In the genomic region with DNA sequence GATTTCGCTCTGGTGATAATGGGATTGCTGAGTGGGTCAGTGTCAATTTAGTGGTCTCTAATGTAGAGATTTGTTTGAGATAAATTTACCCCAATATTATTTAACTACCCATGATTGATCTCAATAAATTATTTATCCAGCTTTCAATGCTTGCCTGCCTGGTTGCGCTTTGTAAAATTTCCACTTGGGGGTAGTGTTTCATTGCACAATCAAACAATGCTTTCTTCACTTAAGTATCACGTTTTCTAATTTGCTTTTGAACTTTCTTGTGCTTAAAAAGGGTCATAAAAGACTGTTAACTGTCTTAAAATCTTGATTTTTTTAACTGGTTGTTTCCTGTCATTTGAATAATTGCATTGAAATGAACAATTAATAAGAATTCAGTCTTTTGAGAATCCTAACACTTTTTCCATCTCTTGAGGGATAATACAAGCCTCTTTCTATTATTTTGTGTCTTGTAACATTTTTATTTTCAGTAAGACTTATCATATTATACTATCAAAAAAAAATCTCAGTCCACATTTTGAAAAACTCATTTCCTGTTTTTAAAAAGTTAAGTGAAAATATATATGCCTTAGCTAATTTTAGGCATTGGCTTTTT, we compare ENCODE assay signal across 8 cellular contexts. TPM values are rescaled to one million over a fixed set of nuclear protein-coding genes. Genes with fewer than 3 reads are reported as not detected.
A peak's percentile ranks its signal among the peaks of the same experiment; 100 is the strongest.
DNase-seq lines count a peak whose midpoint lies in the region; ATAC-seq and TF ChIP-seq lines count a peak whose summit lies in the region.

No MANE protein-coding gene starts in this region.

- peaks cover 26% of the 10 kb centered on the region for H3K36me3 Mint-ChIP-seq in Calu3 (ENCODE audit: insufficient read depth, unreplicated experiment)
- H3K36me3 Mint-ChIP-seq in natural killer cell treated with Interleukin-12 subunit alpha and Interleukin-12 subunit beta and Interleukin-15 and Interleukin-18, amount 100 ng/mL, for 72 hours = peaks cover 44% of the 10 kb centered on the region

- H3K4me1 ChIP-seq in tibial nerve = no peaks in the 10 kb centered on the region

- no peak for TF ChIP-seq EP300 in tibial nerve (IDR thresholded peaks at IDR 0.05)

- BruUV-seq in Calu3 (replicated peaks; lab: Mats Ljungman, UMichigan) = no TSS peak

- DNase-seq in Calu3 = peak; percentile 41
- peak; percentile 31 for DNase-seq in glomerular visceral epithelial cell (ENCODE audit: extremely low spot score)
- DNase-seq in tibial nerve (ENCODE audit: low spot score in 2 of 2) = no peak
- no peak for DNase-seq in natural killer cell treated with Interleukin-12 subunit alpha and Interleukin-12 subunit beta and Interleukin-15 and Interleukin-18, amount 100 ng/mL, for 72 hours (ENCODE audit: low spot score)
- no peak for DNase-seq in Right ventricle myocardium inferior (ENCODE audit: missing footprints)

- no peak for TF ChIP-seq POLR2A in tibial nerve (IDR thresholded peaks at IDR 0.05)

- H3K27ac ChIP-seq in tibial nerve = no peak overlapping the region

- no peak overlapping the region for H3K4me3 ChIP-seq in tibial nerve

- intact Hi-C loops in Calu3 (cut with micrococcal nuclease; ENCODE audit: unreplicated experiment) = loop anchor here (2.0 to 10.0 kb wide), 2 partner anchors 274 to 984 kb away; no protein-coding TSS in a partner anchor
- intact Hi-C loops in Right ventricle myocardium inferior (cut with DNase I) = no loop called here

- ATAC-seq in GM18870 (IDR thresholded peaks at IDR 0.05; ENCODE audit: unreplicated experiment) = peak; percentile 41
- peak; percentile 58 for ATAC-seq in HG03175 (IDR thresholded peaks at IDR 0.05; ENCODE audit: unreplicated experiment)
- ATAC-seq in SK-N-SH treated with all-trans-retinoic acid at 6 μM for 48 hours = peak; percentile 63; the same call in 2 of the 3 replicates
- no peak for ATAC-seq in natural killer cell treated with Interleukin-12 subunit alpha and Interleukin-12 subunit beta and Interleukin-15 and Interleukin-18, amount 100 ng/mL, for 72 hours
- ATAC-seq in Right ventricle myocardium inferior = no peak

- no peak overlapping the region for H3K27ac Mint-ChIP-seq in Calu3 (ENCODE audit: unreplicated experiment)
- no peak overlapping the region for H3K27ac Mint-ChIP-seq in natural killer cell treated with Interleukin-12 subunit alpha and Interleukin-12 subunit beta and Interleukin-15 and Interleukin-18, amount 100 ng/mL, for 72 hours

- 44 to 57% methylated on average over 3 of the region's 3 CpGs for WGBS in tibial nerve, 2 donors

- no peak overlapping the region for H3K4me3 Mint-ChIP-seq in Calu3 (ENCODE audit: low read depth, unreplicated experiment)
- no peak overlapping the region for H3K4me3 Mint-ChIP-seq in natural killer cell treated with Interleukin-12 subunit alpha and Interleukin-12 subunit beta and Interleukin-15 and Interleukin-18, amount 100 ng/mL, for 72 hours

- no peaks in the 10 kb centered on the region for H3K4me1 Mint-ChIP-seq in Calu3 (ENCODE audit: low read depth, unreplicated experiment)
- H3K4me1 Mint-ChIP-seq in natural killer cell treated with Interleukin-12 subunit alpha and Interleukin-12 subunit beta and Interleukin-15 and Interleukin-18, amount 100 ng/mL, for 72 hours (ENCODE audit: low read depth in 2 of 2) = peaks cover 18 to 21% of the 10 kb centered on the region in 2 donors

- CTCF ChIA-PET in Calu3 (lab: Charles Lee) = interaction anchor here (0.6 to 1.4 kb wide), 5 partner anchors 10 to 483 kb away, joined by 3 read pairs; a partner anchor contains a TSS

- H3K9me3 Mint-ChIP-seq in Calu3 (ENCODE audit: low read depth, unreplicated experiment) = peaks cover 9% of the 10 kb centered on the region
- peaks cover 6% of the 10 kb centered on the region for H3K9me3 Mint-ChIP-seq in natural killer cell treated with Interleukin-12 subunit alpha and Interleukin-12 subunit beta and Interleukin-15 and Interleukin-18, amount 100 ng/mL, for 72 hours

- peak; percentile 77 for TF ChIP-seq CTCF in Calu3 (IDR thresholded peaks at IDR 0.05; ENCODE audit: unreplicated experiment)
- TF ChIP-seq CTCF in tibial nerve (IDR thresholded peaks at IDR 0.05) = peak in 3 of 5 experiments; percentile 22 to 39 (median 32)

- H3K36me3 ChIP-seq in tibial nerve = peaks cover 0 to 36% (median 0%) of the 10 kb centered on the region in 3 donors

- no peaks in the 10 kb centered on the region for H3K27me3 ChIP-seq in tibial nerve

- no peaks in the 10 kb centered on the region for H3K27me3 Mint-ChIP-seq in Calu3 (ENCODE audit: unreplicated experiment)
- no peaks in the 10 kb centered on the region for H3K27me3 Mint-ChIP-seq in natural killer cell treated with Interleukin-12 subunit alpha and Interleukin-12 subunit beta and Interleukin-15 and Interleukin-18, amount 100 ng/mL, for 72 hours

- H3K9me3 ChIP-seq in tibial nerve = peaks cover 3 to 23% (median 13%) of the 10 kb centered on the region in 4 donors

TF ChIP-seq in SK-N-SH treated with all-trans-retinoic acid at 6 μM for 48 hours, 23 proteins besides CTCF, POLR2A, EP300 and RAD21:
- TF ChIP-seq ZNF565 (CRISPR knock-in tag; conservative IDR thresholded peaks at IDR 0.05; ENCODE audit: low read depth) = no peak
- no peak for TF ChIP-seq CSDC2 (CRISPR knock-in tag; IDR thresholded peaks at IDR 0.05)
- no peak for TF ChIP-seq ISL1 (CRISPR knock-in tag; IDR thresholded peaks at IDR 0.05)
- no peak for TF ChIP-seq ZNF70 (CRISPR knock-in tag; IDR thresholded peaks at IDR 0.05)
- TF ChIP-seq GLIS3 (CRISPR knock-in tag; IDR thresholded peaks at IDR 0.05) = no peak
- TF ChIP-seq, protein P1, sequence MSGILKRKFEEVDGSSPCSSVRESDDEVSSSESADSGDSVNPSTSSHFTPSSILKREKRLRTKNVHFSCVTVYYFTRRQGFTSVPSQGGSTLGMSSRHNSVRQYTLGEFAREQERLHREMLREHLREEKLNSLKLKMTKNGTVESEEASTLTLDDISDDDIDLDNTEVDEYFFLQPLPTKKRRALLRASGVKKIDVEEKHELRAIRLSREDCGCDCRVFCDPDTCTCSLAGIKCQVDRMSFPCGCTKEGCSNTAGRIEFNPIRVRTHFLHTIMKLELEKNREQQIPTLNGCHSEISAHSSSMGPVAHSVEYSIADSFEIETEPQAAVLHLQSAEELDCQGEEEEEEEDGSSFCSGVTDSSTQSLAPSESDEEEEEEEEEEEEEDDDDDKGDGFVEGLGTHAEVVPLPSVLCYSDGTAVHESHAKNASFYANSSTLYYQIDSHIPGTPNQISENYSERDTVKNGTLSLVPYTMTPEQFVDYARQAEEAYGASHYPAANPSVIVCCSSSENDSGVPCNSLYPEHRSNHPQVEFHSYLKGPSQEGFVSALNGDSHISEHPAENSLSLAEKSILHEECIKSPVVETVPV (CRISPR knock-in tag; IDR thresholded peaks at IDR 0.05) = no peak
- no peak for TF ChIP-seq RARB (CRISPR knock-in tag; IDR thresholded peaks at IDR 0.05)
- TF ChIP-seq TOX (CRISPR knock-in tag; IDR thresholded peaks at IDR 0.05; ENCODE audit: borderline replicate concordance) = no peak
- TF ChIP-seq TCF4 (CRISPR knock-in tag; IDR thresholded peaks at IDR 0.05; ENCODE audit: borderline replicate concordance) = no peak
- no peak for TF ChIP-seq ESRRG (CRISPR knock-in tag; IDR thresholded peaks at IDR 0.05)
- no peak for TF ChIP-seq PPARA (CRISPR knock-in tag; IDR thresholded peaks at IDR 0.05; ENCODE audit: borderline replicate concordance)
- TF ChIP-seq ZNF8 (CRISPR knock-in tag; IDR thresholded peaks at IDR 0.05) = no peak

RNA-seq across cellular contexts. Expression of a gene that starts 18.7 kb away (rescaled TPM):
- 246 and 265 TPM in 2 replicates for total RNA-seq in Calu3 (2022)
- 100 to 1,000 TPM; 108 to 176 (median 113) TPM for total RNA-seq in tibial nerve
- 100 to 1,000 TPM; 100 to 121 TPM for total RNA-seq in natural killer cell treated with Interleukin-12 subunit alpha and Interleukin-12 subunit beta and Interleukin-15 and Interleukin-18, amount 100 ng/mL, for 72 hours
- total RNA-seq in Right ventricle myocardium inferior = 297 TPM

Comparison
In these comparisons a context has a peak if more than half of its experiments do, and no peak if none do; other contexts are left out.
1. DNase-seq: peak in Calu3 (single experiment) and glomerular visceral epithelial cell (single experiment); none in tibial nerve (0 of 2), natural killer cell treated with Interleukin-12 subunit alpha and Interleukin-12 subunit beta and Interleukin-15 and Interleukin-18, amount 100 ng/mL, for 72 hours (single experiment) and Right ventricle myocardium inferior (single experiment).
2. ATAC-seq: peak in GM18870 (single experiment), HG03175 (single experiment) and SK-N-SH treated with all-trans-retinoic acid at 6 μM for 48 hours (single experiment); none in natural killer cell treated with Interleukin-12 subunit alpha and Interleukin-12 subunit beta and Interleukin-15 and Interleukin-18, amount 100 ng/mL, for 72 hours (0 of 2) and Right ventricle myocardium inferior (single experiment).